In the genomic region with DNA sequence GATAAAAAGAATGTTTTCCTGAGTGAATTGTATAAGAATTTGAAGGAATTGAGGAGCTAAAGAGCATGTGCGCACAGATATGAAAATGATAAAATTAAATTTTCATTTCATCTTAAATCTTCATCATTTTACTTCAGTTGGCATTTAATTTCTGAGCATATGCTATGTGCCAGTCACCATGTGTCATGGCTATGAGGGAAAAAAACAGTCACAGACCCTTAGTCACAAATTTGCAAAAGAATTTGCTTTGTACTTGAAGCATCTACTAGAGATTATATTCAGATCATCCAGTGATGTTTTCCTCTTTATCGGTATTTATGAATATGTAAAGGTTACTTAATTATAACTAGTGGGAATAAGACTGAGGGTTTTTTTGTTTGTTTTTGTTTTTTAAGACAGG, we compare ENCODE assay signal across 24 cellular contexts. TPM values are rescaled to one million over a fixed set of nuclear protein-coding genes. Genes with fewer than 3 reads are reported as not detected.
DNase-seq lines count a peak whose midpoint lies in the region; ATAC-seq and TF ChIP-seq lines count a peak whose summit lies in the region.
"Had no signal": no experiment of that assay in that cellular context is flagged by ENCODE, and none has a peak within 500 bp of the region (broad histone marks: within the 10 kb centered on the region; RNA-seq: fewer than 3 reads in every experiment).

No MANE protein-coding gene starts in this region.

- H3K27me3 Mint-ChIP-seq in activated T-cell treated with anti-CD3 and anti-CD28 coated beads, Interleukin-2, amount 50 U/mL, for 72 hours (ENCODE audit: low read depth): no peaks in the 10 kb centered on the region
- H3K27me3 Mint-ChIP-seq in chondrocyte (ENCODE audit: low read depth): no peaks in the 10 kb centered on the region
- H3K27me3 Mint-ChIP-seq: activated CD4-positive, alpha-beta memory T cell treated with anti-CD3 and anti-CD28 coated beads, Interleukin-2, amount 10 ng/mL, durations not matched to agents 7 days and 5 days; CD4-positive, alpha-beta T cell; IgD-negative memory B cell had no signal

- H3K4me1 Mint-ChIP-seq in activated T-cell treated with anti-CD3 and anti-CD28 coated beads, Interleukin-2, amount 50 U/mL, for 72 hours (ENCODE audit: low read depth): peaks cover 45% of the 10 kb centered on the region
- H3K4me1 Mint-ChIP-seq in chondrocyte (ENCODE audit: low read depth): peaks cover 69% of the 10 kb centered on the region

- H3K36me3 Mint-ChIP-seq in activated T-cell treated with anti-CD3 and anti-CD28 coated beads, Interleukin-2, amount 50 U/mL, for 72 hours (ENCODE audit: insufficient read depth in 2 of 2): no peaks in the 10 kb centered on the region
- H3K36me3 Mint-ChIP-seq in chondrocyte (ENCODE audit: low read depth): peaks cover 5% of the 10 kb centered on the region
- H3K36me3 Mint-ChIP-seq: IgD-negative memory B cell, natural killer cell had no signal

- no peaks in the 10 kb centered on the region for H3K27me3 ChIP-seq in gastrocnemius medialis
- H3K27me3 ChIP-seq: MG63, transverse colon had no signal

- peaks cover 77 to 83% of the 10 kb centered on the region in 2 donors for H3K4me1 ChIP-seq in gastrocnemius medialis

- TF ChIP-seq POLR2A in gastrocnemius medialis (IDR thresholded peaks at IDR 0.05): no peak

- H3K36me3 ChIP-seq in gastrocnemius medialis: no peaks in the 10 kb centered on the region
- H3K36me3 ChIP-seq: transverse colon had no signal

- intact Hi-C loops in gastrocnemius medialis (cut with DNase I; ENCODE audit: low total_unique reads): no loop called here

- TF ChIP-seq CTCF in chondrocyte (IDR thresholded peaks at IDR 0.05): no peak
- no peak for TF ChIP-seq CTCF in gastrocnemius medialis (IDR thresholded peaks at IDR 0.05 in 4 of 5, conservative IDR thresholded peaks at IDR 0.05 in 1 of 5)

- H3K4me3 ChIP-seq in gastrocnemius medialis: no peak overlapping the region
- H3K4me3 ChIP-seq: MG63, SK-N-MC, skin epidermis, transverse colon had no signal

- in situ Hi-C loops in gastrocnemius medialis (cut with MboI; ENCODE audit: low sequenced_read_pairs in 4 of 4): no loop called here

- H3K4me3 Mint-ChIP-seq in activated T-cell treated with anti-CD3 and anti-CD28 coated beads, Interleukin-2, amount 50 U/mL, for 72 hours: no peak overlapping the region
- H3K4me3 Mint-ChIP-seq in chondrocyte (ENCODE audit: unreplicated experiment): no peak overlapping the region
- H3K4me3 Mint-ChIP-seq: activated CD4-positive, alpha-beta memory T cell treated with anti-CD3 and anti-CD28 coated beads, Interleukin-2, amount 10 ng/mL, durations not matched to agents 7 days and 5 days; activated naive CD4-positive, alpha-beta T cell treated with anti-CD3 and anti-CD28 coated beads for 36 hours; CD4-positive, alpha-beta T cell; IgD-negative memory B cell; natural killer cell had no signal

- peak overlapping the region; percentile 46 for H3K27ac Mint-ChIP-seq in activated T-cell treated with anti-CD3 and anti-CD28 coated beads, Interleukin-2, amount 50 U/mL, for 72 hours
- peak overlapping the region; percentile 72 for H3K27ac Mint-ChIP-seq in chondrocyte (ENCODE audit: unreplicated experiment)
- H3K27ac Mint-ChIP-seq: activated CD4-positive, alpha-beta memory T cell treated with anti-CD3 and anti-CD28 coated beads, Interleukin-2, amount 10 ng/mL, durations not matched to agents 7 days and 5 days; activated naive CD4-positive, alpha-beta T cell treated with anti-CD3 and anti-CD28 coated beads for 36 hours; CD4-positive, alpha-beta T cell; IgD-negative memory B cell had no signal

- ATAC-seq in activated T-cell treated with anti-CD3 and anti-CD28 coated beads, Interleukin-2, amount 50 U/mL, for 72 hours (replicated peaks in 1 of 2): no peak
- ATAC-seq in gastrocnemius medialis: no peak
- ATAC-seq in HG03039 (IDR thresholded peaks at IDR 0.05; ENCODE audit: unreplicated experiment): no peak
- ATAC-seq: natural killer cell had no signal

- no peaks in the 10 kb centered on the region for H3K9me3 Mint-ChIP-seq in activated T-cell treated with anti-CD3 and anti-CD28 coated beads, Interleukin-2, amount 50 U/mL, for 72 hours
- no peaks in the 10 kb centered on the region for H3K9me3 Mint-ChIP-seq in chondrocyte (ENCODE audit: low read depth)
- H3K9me3 Mint-ChIP-seq: activated CD4-positive, alpha-beta memory T cell treated with anti-CD3 and anti-CD28 coated beads, Interleukin-2, amount 10 ng/mL, durations not matched to agents 7 days and 5 days; activated naive CD4-positive, alpha-beta T cell treated with anti-CD3 and anti-CD28 coated beads for 36 hours; CD4-positive, alpha-beta T cell; IgD-negative memory B cell; natural killer cell had no signal

- H3K27ac ChIP-seq in gastrocnemius medialis: peak overlapping the region in 3 of 4 donors; percentile 49 to 94 (median 93)
- H3K27ac ChIP-seq: SK-N-MC, skin epidermis had no signal

- no peak for DNase-seq in activated T-cell treated with anti-CD3 and anti-CD28 coated beads, Interleukin-2, amount 50 U/mL, for 72 hours
- DNase-seq in activated T-cell treated with anti-CD3 and anti-CD28 coated beads, Interleukin-2, amount 50 U/mL, for 48 hours: no peak
- DNase-seq in M059J (ENCODE audit: low read depth) (peak; percentile 54), chondrocyte (ENCODE audit: low spot score) (no peak), gastrocnemius medialis (no peak), GM03348 (ENCODE audit: low spot score) (no peak), NCI-H446 (lab: John Stamatoyannopoulos, UW) (no peak)
- DNase-seq: activated CD4-positive, alpha-beta memory T cell treated with anti-CD3 and anti-CD28 coated beads, Interleukin-2, amount 10 ng/mL, durations not matched to agents 7 days and 5 days; activated CD4-positive, alpha-beta T cell treated with anti-CD3 and anti-CD28 coated beads for 1 hour; activated naive CD4-positive, alpha-beta T cell treated with anti-CD3 and anti-CD28 coated beads for 36 hours; anterior cingulate cortex; CD4-positive, alpha-beta T cell; central memory CD4-positive, alpha-beta T cell; glutamatergic neuron; natural killer cell; NCI-H1105 treated with DMSO at 0.1 percent for 48 hours; NCI-H2029 treated with DMSO at 0.1 percent for 48 hours; NCI-H2227 treated with DMSO at 0.1 percent for 48 hours; transverse colon had no signal

- no peaks in the 10 kb centered on the region for H3K9me3 ChIP-seq in gastrocnemius medialis
- H3K9me3 ChIP-seq: MG63, transverse colon had no signal

RNA-seq across cellular contexts. Expression of gene VCL, which starts 29.8 kb away (rescaled TPM):
- 10 to 100 TPM; 12.2 to 19.2 TPM for total RNA-seq in activated T-cell treated with anti-CD3 and anti-CD28 coated beads, Interleukin-2, amount 50 U/mL, for 72 hours
- total RNA-seq in M059J (2014; rRNA removed; shearing (Covaris generic)): 89.3 and 159 TPM in 2 replicates
- 429 to 498 TPM (median 485 TPM) in 3 replicates for total RNA-seq in chondrocyte
- 100 to 1,000 TPM; 129 to 299 (median 210) TPM for total RNA-seq in gastrocnemius medialis
